ENCODE assay signal across 19 cellular contexts in the genomic region with DNA sequence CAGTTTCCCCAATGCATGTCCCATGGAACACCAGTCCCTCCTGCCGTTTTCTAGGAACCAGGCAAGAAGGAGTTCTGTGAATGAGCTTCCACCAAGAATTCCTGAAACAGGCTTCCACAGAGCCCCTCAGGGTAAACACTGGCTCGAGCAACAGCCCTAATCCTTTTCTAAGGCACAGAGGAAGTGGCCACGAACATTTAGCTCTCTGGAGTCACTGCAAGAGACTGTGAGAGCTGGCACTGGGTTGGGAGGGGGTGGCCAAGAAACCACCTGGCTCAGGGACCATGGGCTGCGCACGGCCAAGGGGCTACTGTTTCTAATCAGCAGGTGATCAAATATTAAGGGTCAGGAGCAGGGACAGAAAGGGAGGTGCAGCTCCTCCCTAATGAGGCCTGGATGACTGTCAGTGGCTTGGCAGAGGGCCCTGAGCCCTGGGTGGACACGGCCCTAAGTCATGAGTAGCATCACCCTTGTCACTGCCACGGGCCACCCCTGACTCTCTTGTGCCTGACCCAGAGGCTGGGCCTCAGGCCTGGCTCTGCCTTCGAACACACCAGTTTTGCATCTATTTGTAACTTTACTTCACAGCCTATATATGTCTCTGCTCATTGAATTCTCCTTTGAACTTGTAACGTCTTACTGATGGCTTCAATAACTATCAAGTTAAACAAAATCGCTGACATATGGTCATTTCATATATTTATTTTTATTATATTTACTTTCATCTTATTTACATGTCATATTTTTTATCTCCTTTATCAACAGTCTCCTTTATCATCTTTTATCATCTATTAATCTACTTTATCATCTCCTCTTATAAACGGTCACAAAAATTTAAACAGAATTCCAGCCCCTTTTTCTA.
"Had no signal": no experiment of that assay in that cellular context is flagged by ENCODE, and none has a peak within 500 bp of the region (broad histone marks: within the 10 kb centered on the region; RNA-seq: fewer than 3 reads in every experiment).

No MANE protein-coding gene starts in this region.

- H3K4me1 ChIP-seq: parathyroid adenoma, right lobe of liver, upper lobe of left lung had no signal

- H3K79me2 ChIP-seq: parathyroid adenoma had no signal

- H3K36me3 ChIP-seq: neutrophil, right lobe of liver, upper lobe of left lung had no signal

- H3K4me3 ChIP-seq: right lobe of liver, smooth muscle cell, upper lobe of left lung had no signal

- H3K4me1 Mint-ChIP-seq: activated CD4-positive, alpha-beta T cell treated with anti-CD3 and anti-CD28 coated beads, Interleukin-2, amount 10 ng/mL, durations not matched to agents 7 days and 5 days; immature natural killer cell; memory B cell; naive thymus-derived CD8-positive, alpha-beta T cell; stimulated activated naive CD8-positive, alpha-beta T cell treated with anti-CD3 and anti-CD28 coated beads, Interleukin-15, amount 100 ng/mL, for 72 hours had no signal

- H3K4me3 Mint-ChIP-seq: activated CD4-positive, alpha-beta T cell treated with anti-CD3 and anti-CD28 coated beads, Interleukin-2, amount 10 ng/mL, durations not matched to agents 7 days and 5 days; activated naive CD4-positive, alpha-beta T cell treated with anti-CD3 and anti-CD28 coated beads for 36 hours; activated T-cell treated with anti-CD3 and anti-CD28 coated beads, Interleukin-2, amount 50 U/mL, for 4 hours; immature natural killer cell; memory B cell; naive thymus-derived CD8-positive, alpha-beta T cell; stimulated activated naive CD8-positive, alpha-beta T cell treated with anti-CD3 and anti-CD28 coated beads, Interleukin-15, amount 100 ng/mL, for 72 hours had no signal

- ATAC-seq: activated CD4-positive, CD25-positive, alpha-beta regulatory T cell treated with anti-CD3 and anti-CD28 coated beads, Interleukin-2, amount 50 U/mL, for 24 hours; activated T-cell treated with anti-CD3 and anti-CD28 coated beads, Interleukin-2, amount 50 U/mL, for 4 hours; left ventricle myocardium superior; naive thymus-derived CD8-positive, alpha-beta T cell; stimulated activated naive CD8-positive, alpha-beta T cell treated with anti-CD3 and anti-CD28 coated beads, Interleukin-15, amount 100 ng/mL, for 72 hours had no signal

- H2AFZ ChIP-seq: parathyroid adenoma had no signal

- H3K27ac ChIP-seq: neutrophil, parathyroid adenoma, right lobe of liver, upper lobe of left lung had no signal

- H3K9me3 Mint-ChIP-seq: activated CD4-positive, alpha-beta T cell treated with anti-CD3 and anti-CD28 coated beads, Interleukin-2, amount 10 ng/mL, durations not matched to agents 7 days and 5 days; activated naive CD4-positive, alpha-beta T cell treated with anti-CD3 and anti-CD28 coated beads for 36 hours; activated T-cell treated with anti-CD3 and anti-CD28 coated beads, Interleukin-2, amount 50 U/mL, for 4 hours; stimulated activated naive CD8-positive, alpha-beta T cell treated with anti-CD3 and anti-CD28 coated beads, Interleukin-15, amount 100 ng/mL, for 72 hours had no signal

- H3K4me2 ChIP-seq: smooth muscle cell had no signal

- H3K36me3 Mint-ChIP-seq: immature natural killer cell, memory B cell had no signal

- DNase-seq: activated CD4-positive, alpha-beta T cell treated with anti-CD3 and anti-CD28 coated beads, Interleukin-2, amount 10 ng/mL, durations not matched to agents 7 days and 5 days; activated CD8-positive, alpha-beta memory T cell treated with anti-CD3 and anti-CD28 coated beads, Interleukin-2, amount 50 U/mL, for 4 hours; activated naive CD4-positive, alpha-beta T cell treated with anti-CD3 and anti-CD28 coated beads for 36 hours; activated T-cell treated with anti-CD3 and anti-CD28 coated beads, Interleukin-2, amount 50 U/mL, for 4 hours; cerebellar nuclear complex; effector CD4-positive, alpha-beta T cell; immature natural killer cell; left ventricle myocardium superior; naive thymus-derived CD8-positive, alpha-beta T cell; right lobe of liver; stimulated activated CD4-positive, alpha-beta T cell treated with anti-CD3 and anti-CD28 coated beads, Interleukin-4, amount 100 ng/mL, for 1 hour; stimulated activated naive CD8-positive, alpha-beta T cell treated with anti-CD3 and anti-CD28 coated beads, Interleukin-15, amount 100 ng/mL, for 72 hours; T1000; upper lobe of left lung had no signal

- H3K9me3 ChIP-seq: neutrophil, right lobe of liver, upper lobe of left lung had no signal

- H3K9ac ChIP-seq: parathyroid adenoma had no signal

- H3K27ac Mint-ChIP-seq: activated CD4-positive, alpha-beta T cell treated with anti-CD3 and anti-CD28 coated beads, Interleukin-2, amount 10 ng/mL, durations not matched to agents 7 days and 5 days; activated naive CD4-positive, alpha-beta T cell treated with anti-CD3 and anti-CD28 coated beads for 36 hours; immature natural killer cell; memory B cell; naive thymus-derived CD8-positive, alpha-beta T cell had no signal

- H3K27me3 ChIP-seq: right lobe of liver, upper lobe of left lung had no signal
